ENCODE assay signal across 14 cellular contexts in genomic region chr17:62098623-62099231, GRCh38. TPM values are rescaled to one million over a fixed set of nuclear protein-coding genes. Genes with fewer than 3 reads are reported as not detected.
A peak's percentile ranks its signal among the peaks of the same experiment; 100 is the strongest.
DNase-seq lines count a peak whose midpoint lies in the region; ATAC-seq and TF ChIP-seq lines count a peak whose summit lies in the region.
"Had no signal": no experiment of that assay in that cellular context is flagged by ENCODE, and none has a peak within 500 bp of the region (broad histone marks: within the 10 kb centered on the region; RNA-seq: fewer than 3 reads in every experiment).

No MANE protein-coding gene starts in this region.

- no peaks in the 10 kb centered on the region for H3K9me3 Mint-ChIP-seq in activated naive CD4-positive, alpha-beta T cell treated with anti-CD3 and anti-CD28 coated beads, Interleukin-2, amount 10 ng/mL, durations not matched to agents 7 days and 5 days
- H3K9me3 Mint-ChIP-seq in stimulated activated naive CD8-positive, alpha-beta T cell treated with anti-CD3 and anti-CD28 coated beads, Interleukin-15, Interleukin-2, amounts not matched to agents 100 ng/mL and 50 ng/mL, for 24 hours = no peaks in the 10 kb centered on the region
- H3K9me3 Mint-ChIP-seq in nephron progenitor cell = no peaks in the 10 kb centered on the region
- H3K9me3 Mint-ChIP-seq: activated T-cell treated with anti-CD3 and anti-CD28 coated beads, Interleukin-2, amount 50 U/mL, for 4 hours had no signal

- no peak overlapping the region for H3K27ac ChIP-seq in psoas muscle
- H3K27ac ChIP-seq: A549, right atrium auricular region, SJCRH30 had no signal

- H3K27ac Mint-ChIP-seq in activated naive CD4-positive, alpha-beta T cell treated with anti-CD3 and anti-CD28 coated beads, Interleukin-2, amount 10 ng/mL, durations not matched to agents 7 days and 5 days = peak overlapping the region; percentile 28
- peak overlapping the region; percentile 18 for H3K27ac Mint-ChIP-seq in stimulated activated naive CD8-positive, alpha-beta T cell treated with anti-CD3 and anti-CD28 coated beads, Interleukin-15, Interleukin-2, amounts not matched to agents 100 ng/mL and 50 ng/mL, for 24 hours
- H3K27ac Mint-ChIP-seq in nephron progenitor cell = no peak overlapping the region

- TF ChIP-seq CTCF in psoas muscle (IDR thresholded peaks at IDR 0.05) = no peak
- TF ChIP-seq CTCF in nephron progenitor cell (IDR thresholded peaks at IDR 0.05) = no peak

- H3K9me3 ChIP-seq in psoas muscle = no peaks in the 10 kb centered on the region
- H3K9me3 ChIP-seq: A549, MG63, right atrium auricular region, SJCRH30 had no signal

- no peaks in the 10 kb centered on the region for H3K27me3 ChIP-seq in psoas muscle (ENCODE audit: insufficient read depth in 3 of 3, low read length in 2 of 3)
- H3K27me3 ChIP-seq: MG63, right atrium auricular region, SJCRH30 had no signal

- H3K36me3 ChIP-seq in psoas muscle (ENCODE audit: insufficient read depth in 1 of 2, low read depth in 1 of 2) = no peaks in the 10 kb centered on the region
- H3K36me3 ChIP-seq: MG63, right atrium auricular region, SJCRH30 had no signal

- no peak overlapping the region for H3K4me3 Mint-ChIP-seq in activated naive CD4-positive, alpha-beta T cell treated with anti-CD3 and anti-CD28 coated beads, Interleukin-2, amount 10 ng/mL, durations not matched to agents 7 days and 5 days
- peak overlapping the region; percentile 14 for H3K4me3 Mint-ChIP-seq in stimulated activated naive CD8-positive, alpha-beta T cell treated with anti-CD3 and anti-CD28 coated beads, Interleukin-15, Interleukin-2, amounts not matched to agents 100 ng/mL and 50 ng/mL, for 24 hours
- no peak overlapping the region for H3K4me3 Mint-ChIP-seq in nephron progenitor cell
- H3K4me3 Mint-ChIP-seq: activated T-cell treated with anti-CD3 and anti-CD28 coated beads, Interleukin-2, amount 50 U/mL, for 4 hours had no signal

- H3K4me3 ChIP-seq in psoas muscle = no peak overlapping the region
- H3K4me3 ChIP-seq: A549, MG63, right atrium auricular region, SJCRH30 had no signal

- CTCF ChIA-PET in activated naive CD4-positive, alpha-beta T cell treated with anti-CD3 and anti-CD28 coated beads, Interleukin-2, amount 10 ng/mL, durations not matched to agents 7 days and 5 days (lab: Charles Lee) = interaction anchor here (1.2 to 1.6 kb wide), 3 partner anchors 9 to 463 kb away, joined by 3 to 5 read pairs (median 3); no protein-coding TSS in a partner anchor

- H3K27me3 Mint-ChIP-seq in activated naive CD4-positive, alpha-beta T cell treated with anti-CD3 and anti-CD28 coated beads, Interleukin-2, amount 10 ng/mL, durations not matched to agents 7 days and 5 days = no peaks in the 10 kb centered on the region
- no peaks in the 10 kb centered on the region for H3K27me3 Mint-ChIP-seq in stimulated activated naive CD8-positive, alpha-beta T cell treated with anti-CD3 and anti-CD28 coated beads, Interleukin-15, Interleukin-2, amounts not matched to agents 100 ng/mL and 50 ng/mL, for 24 hours
- H3K27me3 Mint-ChIP-seq in nephron progenitor cell (ENCODE audit: low read depth, poor library complexity) = peaks cover 3% of the 10 kb centered on the region

- no peak for DNase-seq in activated naive CD4-positive, alpha-beta T cell treated with anti-CD3 and anti-CD28 coated beads, Interleukin-2, amount 10 ng/mL, durations not matched to agents 7 days and 5 days
- DNase-seq in activated naive CD4-positive, alpha-beta T cell (lab: John Stamatoyannopoulos, UW) = no peak
- no peak for DNase-seq in psoas muscle
- DNase-seq in NCI-H2171 treated with DMSO at 0.1 percent for 48 hours (lab: John Stamatoyannopoulos, UW) = no peak
- no peak for DNase-seq in nephron progenitor cell
- DNase-seq: activated T-cell treated with anti-CD3 and anti-CD28 coated beads, Interleukin-2, amount 50 U/mL, for 4 hours; MG63; SJCRH30; stimulated activated naive CD4-positive, alpha-beta T cell had no signal

- H3K36me3 Mint-ChIP-seq in activated naive CD4-positive, alpha-beta T cell treated with anti-CD3 and anti-CD28 coated beads, Interleukin-2, amount 10 ng/mL, durations not matched to agents 7 days and 5 days = no peaks in the 10 kb centered on the region
- no peaks in the 10 kb centered on the region for H3K36me3 Mint-ChIP-seq in stimulated activated naive CD8-positive, alpha-beta T cell treated with anti-CD3 and anti-CD28 coated beads, Interleukin-15, Interleukin-2, amounts not matched to agents 100 ng/mL and 50 ng/mL, for 24 hours (ENCODE audit: low read depth)
- no peaks in the 10 kb centered on the region for H3K36me3 Mint-ChIP-seq in nephron progenitor cell (ENCODE audit: low read depth)

- 74 to 80% (median 77%) methylated on average over 4 of the region's 4 CpGs for WGBS in psoas muscle, 3 donors

- intact Hi-C loops in psoas muscle (cut with DNase I) = loop anchor here in 1 of 2 donors (10.0 kb wide), 1 partner anchor 764 kb away; no protein-coding TSS in a partner anchor

- H3K4me1 ChIP-seq in psoas muscle = no peaks in the 10 kb centered on the region
- H3K4me1 ChIP-seq: right atrium auricular region, SJCRH30 had no signal

- ATAC-seq in HG02678 (IDR thresholded peaks at IDR 0.05; ENCODE audit: unreplicated experiment) (peak; percentile 90), HG03571 (IDR thresholded peaks at IDR 0.05; ENCODE audit: unreplicated experiment) (peak; percentile 92), psoas muscle (no peak)
- ATAC-seq: A549 had no signal

- peaks cover 15% of the 10 kb centered on the region for H3K4me1 Mint-ChIP-seq in activated naive CD4-positive, alpha-beta T cell treated with anti-CD3 and anti-CD28 coated beads, Interleukin-2, amount 10 ng/mL, durations not matched to agents 7 days and 5 days
- H3K4me1 Mint-ChIP-seq in stimulated activated naive CD8-positive, alpha-beta T cell treated with anti-CD3 and anti-CD28 coated beads, Interleukin-15, Interleukin-2, amounts not matched to agents 100 ng/mL and 50 ng/mL, for 24 hours (ENCODE audit: low read depth) = peaks cover 14% of the 10 kb centered on the region
- H3K4me1 Mint-ChIP-seq in nephron progenitor cell = peaks cover 18% of the 10 kb centered on the region

RNA-seq across cellular contexts. Expression of gene MED13, which starts 33.6 kb away (rescaled TPM):
- total RNA-seq in psoas muscle = 10 to 100 TPM; 45.1 to 74.4 (median 52.9) TPM
- 10 to 100 TPM in 1 of 3 donors, 1 to 10 TPM in 2; 6.6 to 29.0 (median 10.0) TPM for polyA plus RNA-seq in psoas muscle

Comparison
In these comparisons a context has a peak if more than half of its experiments do, and no peak if none do; other contexts are left out.
1. ATAC-seq: peak in HG02678 (single experiment) and HG03571 (single experiment); none in psoas muscle (0 of 4).